ENCODE assay signal across 22 cellular contexts in genomic region chr5:10266839-10267238, GRCh38. TPM values are rescaled to one million over a fixed set of nuclear protein-coding genes. Genes with fewer than 3 reads are reported as not detected.
A peak's percentile ranks its signal among the peaks of the same experiment; 100 is the strongest.
DNase-seq lines count a peak whose midpoint lies in the region; ATAC-seq and TF ChIP-seq lines count a peak whose summit lies in the region.
"Had no signal": no experiment of that assay in that cellular context is flagged by ENCODE, and none has a peak within 500 bp of the region (broad histone marks: within the 10 kb centered on the region; RNA-seq: fewer than 3 reads in every experiment).

No MANE protein-coding gene starts in this region.

- CTCF ChIA-PET in mammary epithelial cell (lab: Charles Lee; ENCODE audit: low non-redundant PET), result no interaction called here

- no peaks in the 10 kb centered on the region for H3K27me3 ChIP-seq in mammary epithelial cell (ENCODE audit: insufficient read depth, low read length)
- H3K27me3 ChIP-seq: spleen, transverse colon had no signal

- no peak overlapping the region for H3K9ac ChIP-seq in mammary epithelial cell (ENCODE audit: insufficient read depth, low read length)
- H3K9ac ChIP-seq: KMS-11 had no signal

- in situ Hi-C loops in mammary epithelial cell (cut with MboI; ENCODE audit: low sequenced_read_pairs in 2 of 2) (no loop called here), G401 (cut with HindIII; ENCODE audit: low sequenced_read_pairs) (no loop called here)

- ATAC-seq in mucosa of descending colon (peak; percentile 55), HG02870 (IDR thresholded peaks at IDR 0.05; ENCODE audit: unreplicated experiment) (no peak)

- no peaks in the 10 kb centered on the region for H3K9me3 ChIP-seq in mammary epithelial cell (replicated peaks; ENCODE audit: insufficient read depth, low read length)
- H3K9me3 ChIP-seq in mucosa of descending colon, result no peaks in the 10 kb centered on the region
- H3K9me3 ChIP-seq: lower lobe of right lung, spleen, transverse colon had no signal

- DNase-seq in NCI-H2171 treated with DMSO at 0.1 percent for 48 hours (lab: John Stamatoyannopoulos, UW), result peak; percentile 22
- no peak for DNase-seq in NCI-H2171 (lab: John Stamatoyannopoulos, UW)
- peak; percentile 15 for DNase-seq in HT-29 (ENCODE audit: low spot score)
- DNase-seq in mammary epithelial cell, result no peak
- DNase-seq in mucosa of descending colon, result no peak
- DNase-seq in G401 (ENCODE audit: low spot score), result no peak
- no peak for DNase-seq in superior temporal gyrus (ENCODE audit: extremely low spot score)
- DNase-seq: 8988T; activated CD4-positive, CD25-positive, alpha-beta regulatory T cell treated with anti-CD3 and anti-CD28 coated beads, Interleukin-2, amount 50 U/mL, for 72 hours; activated gamma-delta T cell treated with Interleukin-2 at 50 U/mL for 16 hours; activated T-cell treated with anti-CD3 and anti-CD28 coated beads, Interleukin-2, amount 50 U/mL, for 1 hour; amygdala; hippocampal formation; lower lobe of right lung; NCI-H1694; NCI-H69; spleen; stimulated activated CD4-positive, alpha-beta T cell treated with anti-CD3 and anti-CD28 coated beads, Interleukin-4, amount 100 ng/mL, for 1 hour; stimulated activated naive CD4-positive, alpha-beta T cell treated with Interleukin-2 at 50 U/mL for 16 hours; transverse colon had no signal

- no peak overlapping the region for H3K4me2 ChIP-seq in mammary epithelial cell (ENCODE audit: insufficient read depth, low read depth, low read length)
- H3K4me2 ChIP-seq: KMS-11 had no signal

- H4K20me1 ChIP-seq in mammary epithelial cell (ENCODE audit: insufficient read depth, low read length), result no peaks in the 10 kb centered on the region

- no peak overlapping the region for H2AFZ ChIP-seq in mammary epithelial cell (ENCODE audit: low read depth, low read length)

- peak overlapping the region; percentile 29 for H3K27ac ChIP-seq in mammary epithelial cell (ENCODE audit: insufficient read depth, low read depth, low read length)
- H3K27ac ChIP-seq: KMS-11, lower lobe of right lung, spleen, transverse colon had no signal

- no TSS peak for BruUV-seq in mammary epithelial cell (replicated peaks; lab: Mats Ljungman, UMichigan)

- 93% methylated on average over 4 of the region's 4 CpGs for WGBS in mammary epithelial cell (ENCODE audit: low coverage, missing lambda C conversion rate)

- dilution Hi-C loops in mammary epithelial cell (cut with HindIII; ENCODE audit: low sequenced_read_pairs), result loop anchor here (5.0 kb wide), 1 partner anchor 95 kb away; no protein-coding TSS in a partner anchor

- intact Hi-C loops in mammary epithelial cell (cut with micrococcal nuclease) (no loop called here), mucosa of descending colon (cut with DNase I, micrococcal nuclease) (no loop called here)

- H3K79me2 ChIP-seq in mammary epithelial cell (ENCODE audit: insufficient read depth, low read length), result peaks cover 7% of the 10 kb centered on the region

- H3K36me3 ChIP-seq in mammary epithelial cell (ENCODE audit: insufficient read depth, low read length) (peaks cover 32% of the 10 kb centered on the region), mucosa of descending colon (ENCODE audit: low read depth) (peaks cover 6% of the 10 kb centered on the region)

- peaks cover 8% of the 10 kb centered on the region for H3K4me1 ChIP-seq in mammary epithelial cell (ENCODE audit: insufficient read depth, low read length)
- no peaks in the 10 kb centered on the region for H3K4me1 ChIP-seq in mucosa of descending colon (ENCODE audit: low read depth)
- H3K4me1 ChIP-seq: lower lobe of right lung had no signal

- TF ChIP-seq CTCF in mammary epithelial cell (conservative IDR thresholded peaks at IDR 0.05 in 1 of 2, IDR thresholded peaks at IDR 0.05 in 1 of 2; ENCODE audit: extremely low read depth in 1 of 2, insufficient read depth in 1 of 2, low read depth in 1 of 2, low read length in 2 of 2) (no peak), mucosa of descending colon (IDR thresholded peaks at IDR 0.05) (no peak)

- no peak overlapping the region for H3K4me3 ChIP-seq in mammary epithelial cell (replicated peaks in 1 of 3; ENCODE audit: insufficient read depth in 1 of 3, low read depth in 2 of 3, low read length in 3 of 3)
- H3K4me3 ChIP-seq in mucosa of descending colon, result no peak overlapping the region
- H3K4me3 ChIP-seq: lower lobe of right lung, spleen, transverse colon had no signal

RNA-seq across cellular contexts. Expression of gene CCT5, which starts 16.8 kb away (rescaled TPM):
- 594 and 703 TPM in 2 replicates for total RNA-seq in HT-29 (2014; rRNA removed; shearing (Covaris generic))
- total RNA-seq in mammary epithelial cell (100 to 1,000 TPM; 270 to 303 TPM), mucosa of descending colon (100 to 1,000 TPM; 120 to 155 (median 122) TPM)
- 542 TPM for polyA plus RNA-seq in mammary epithelial cell
- polyA minus RNA-seq in mammary epithelial cell, result 413 TPM
- 735 and 956 TPM in 2 replicates for total RNA-seq in G401 (2014; rRNA removed; shearing (Covaris generic))

RNA-seq across cellular contexts. Expression of gene ATPSCKMT, which starts 17.2 kb away (rescaled TPM):
- 20.4 and 24.0 TPM in 2 replicates for total RNA-seq in HT-29 (2014; rRNA removed; shearing (Covaris generic))
- total RNA-seq in mammary epithelial cell (10 to 100 TPM; 15.7 to 19.2 TPM), mucosa of descending colon (10 to 100 TPM; 15.9 to 19.3 (median 16.3) TPM)
- polyA plus RNA-seq in mammary epithelial cell, result 17.7 TPM
- polyA minus RNA-seq in mammary epithelial cell, result 16.3 TPM
- 35.0 and 37.4 TPM in 2 replicates for total RNA-seq in G401 (2014; rRNA removed; shearing (Covaris generic))

RNA-seq across cellular contexts. Expression of gene CMBL, which starts 40.9 kb away (rescaled TPM):
- 8.7 and 12.9 TPM in 2 replicates for total RNA-seq in HT-29 (2014; rRNA removed; shearing (Covaris generic))
- total RNA-seq in mammary epithelial cell (10 to 100 TPM in 1 of 2 donors, 1 to 10 TPM in 1; 2.5 to 17.3 TPM), mucosa of descending colon (100 to 1,000 TPM in 1 of 3 donors, 10 to 100 TPM in 2; 81.4 to 210 (median 97.9) TPM)
- 28.8 TPM for polyA plus RNA-seq in mammary epithelial cell
- 37.3 TPM for polyA minus RNA-seq in mammary epithelial cell
- total RNA-seq in G401 (2014; rRNA removed; shearing (Covaris generic)), result 8.3 and 14.6 TPM in 2 replicates

Comparison
In these comparisons a context has a peak if more than half of its experiments do, and no peak if none do; other contexts are left out.
1. DNase-seq: peak in NCI-H2171 treated with DMSO at 0.1 percent for 48 hours (single experiment) and HT-29 (single experiment); none in NCI-H2171 (single experiment), mammary epithelial cell (single experiment), mucosa of descending colon (0 of 3), G401 (single experiment) and superior temporal gyrus (single experiment).